Comparison of ENCODE assay signal across 14 cellular contexts in the genomic region with DNA sequence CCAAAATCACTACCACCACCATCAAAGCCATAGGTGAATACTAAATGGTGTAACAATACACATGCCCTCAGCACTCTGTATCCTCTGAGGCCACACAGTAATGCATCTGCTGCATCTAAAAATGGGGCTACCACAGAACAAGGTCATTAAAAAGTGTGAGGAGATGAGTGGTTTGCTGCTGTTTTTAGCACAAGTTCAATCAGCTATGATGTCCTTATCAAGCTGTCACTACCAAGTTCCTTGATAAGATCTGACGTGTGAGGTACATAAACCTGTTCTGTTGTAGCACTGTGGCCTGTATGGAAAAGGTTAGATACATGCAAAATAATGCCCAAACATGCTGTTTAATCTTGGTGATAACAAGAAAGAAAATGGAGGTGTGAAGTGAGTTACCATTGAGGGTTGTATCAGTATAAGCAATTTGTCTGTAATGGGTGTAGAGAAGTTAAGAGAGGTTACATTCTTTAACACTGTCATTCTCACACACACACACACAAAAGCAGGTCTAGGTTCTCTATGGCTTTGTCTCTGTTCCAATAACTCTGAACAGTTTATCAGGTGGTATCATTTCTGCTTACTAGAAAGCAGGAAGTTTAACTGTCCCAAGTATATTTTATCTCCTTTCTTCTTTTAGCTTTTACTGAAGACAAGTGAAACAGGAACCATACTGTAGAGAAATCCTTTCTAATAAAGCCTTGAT.
DNase-seq lines count a peak whose midpoint lies in the region; ATAC-seq and TF ChIP-seq lines count a peak whose summit lies in the region.
"Had no signal": no experiment of that assay in that cellular context is flagged by ENCODE, and none has a peak within 500 bp of the region (broad histone marks: within the 10 kb centered on the region; RNA-seq: fewer than 3 reads in every experiment).

No MANE protein-coding gene starts in this region.

- H3K4me1 Mint-ChIP-seq in activated CD4-positive, alpha-beta T cell treated with anti-CD3 and anti-CD28 coated beads for 36 hours: peaks cover 19% of the 10 kb centered on the region

- TF ChIP-seq CTCF in smooth muscle cell (IDR thresholded peaks at IDR 0.05; ENCODE audit: borderline replicate concordance, insufficient read depth, poor library complexity, severe bottlenecking): no peak

- peak overlapping the region; percentile 12 for H3K4me2 ChIP-seq in smooth muscle cell

- no peak overlapping the region for H3K27ac Mint-ChIP-seq in activated CD4-positive, alpha-beta T cell treated with anti-CD3 and anti-CD28 coated beads for 36 hours
- H3K27ac Mint-ChIP-seq: nephron progenitor cell; T-helper 1 cell treated with Interleukin-12 subunit alpha and Interleukin-12 subunit beta and Interleukin-4 antibody, amounts not matched to agents 30 μg/mL and 1 μg/mL, for 36 hours had no signal

- H3K36me3 ChIP-seq in smooth muscle cell (ENCODE audit: low read depth): no peaks in the 10 kb centered on the region
- H3K36me3 ChIP-seq: tibial artery had no signal

- H3K27me3 ChIP-seq in smooth muscle cell (ENCODE audit: low read depth): no peaks in the 10 kb centered on the region
- H3K27me3 ChIP-seq: dorsolateral prefrontal cortex, tibial artery had no signal

- no peak overlapping the region for H2AFZ ChIP-seq in smooth muscle cell (ENCODE audit: low read depth)

- H4K20me1 ChIP-seq in smooth muscle cell (ENCODE audit: low read depth): no peaks in the 10 kb centered on the region

- H3K4me3 Mint-ChIP-seq in activated CD4-positive, alpha-beta T cell treated with anti-CD3 and anti-CD28 coated beads for 36 hours: no peak overlapping the region
- H3K4me3 Mint-ChIP-seq: nephron progenitor cell; T-helper 1 cell treated with Interleukin-12 subunit alpha and Interleukin-12 subunit beta and Interleukin-4 antibody, amounts not matched to agents 30 μg/mL and 1 μg/mL, for 36 hours had no signal

- DNase-seq in activated CD4-positive, alpha-beta T cell treated with anti-CD3 and anti-CD28 coated beads for 36 hours: no peak
- DNase-seq in activated CD4-positive, alpha-beta T cell treated with anti-CD3 and anti-CD28 coated beads for 1 hour: no peak
- DNase-seq in OCI-M1 (lab: John Stamatoyannopoulos, UW) (peak; percentile 44), smooth muscle cell (lab: John Stamatoyannopoulos, UW; ENCODE audit: unreplicated experiment) (no peak), SHP77 treated with DMSO at 0.1 percent for 48 hours (lab: John Stamatoyannopoulos, UW) (no peak), hippocampal formation (lab: John Stamatoyannopoulos, UW) (no peak)
- DNase-seq: activated gamma-delta T cell, dorsolateral prefrontal cortex, hypothalamus, nephron progenitor cell, tibial artery had no signal

- H3K9me3 ChIP-seq in smooth muscle cell (replicated peaks; ENCODE audit: low read depth): no peaks in the 10 kb centered on the region
- H3K9me3 ChIP-seq: tibial artery had no signal

- no peak overlapping the region for H3K27ac ChIP-seq in smooth muscle cell (ENCODE audit: low read depth)
- H3K27ac ChIP-seq: dorsolateral prefrontal cortex, tibial artery had no signal

- no peak overlapping the region for H3K9ac ChIP-seq in smooth muscle cell (ENCODE audit: low read depth)

- H3K27me3 Mint-ChIP-seq in activated CD4-positive, alpha-beta T cell treated with anti-CD3 and anti-CD28 coated beads for 36 hours: no peaks in the 10 kb centered on the region

- peaks cover 8% of the 10 kb centered on the region for H3F3A ChIP-seq in smooth muscle cell (ENCODE audit: low read depth)

- H3K4me3 ChIP-seq in smooth muscle cell: no peak overlapping the region
- H3K4me3 ChIP-seq: dorsolateral prefrontal cortex, tibial artery had no signal

- intact Hi-C loops in activated CD4-positive, alpha-beta T cell treated with anti-CD3 and anti-CD28 coated beads for 36 hours (cut with DNase I, micrococcal nuclease): no loop called here

- H3K4me1 ChIP-seq in smooth muscle cell (ENCODE audit: low read depth): peaks cover 11% of the 10 kb centered on the region
- H3K4me1 ChIP-seq: tibial artery had no signal

- ATAC-seq in activated CD4-positive, alpha-beta T cell treated with anti-CD3 and anti-CD28 coated beads for 36 hours: peak; percentile 55
- ATAC-seq in HG02642 (IDR thresholded peaks at IDR 0.05; ENCODE audit: poor library complexity, unreplicated experiment): peak; percentile 62
- no peak for ATAC-seq in GM18861 (IDR thresholded peaks at IDR 0.05; ENCODE audit: unreplicated experiment)

- POLR2A ChIA-PET in activated CD4-positive, alpha-beta T cell treated with anti-CD3 and anti-CD28 coated beads for 36 hours (lab: Charles Lee): no interaction called here

- peaks cover 2% of the 10 kb centered on the region for H3K36me3 Mint-ChIP-seq in activated CD4-positive, alpha-beta T cell treated with anti-CD3 and anti-CD28 coated beads for 36 hours (ENCODE audit: low read depth)

- CTCF ChIA-PET in activated CD4-positive, alpha-beta T cell treated with anti-CD3 and anti-CD28 coated beads for 36 hours (lab: Charles Lee): no interaction called here

- no peaks in the 10 kb centered on the region for H3K79me2 ChIP-seq in smooth muscle cell (ENCODE audit: low read depth)

- no peaks in the 10 kb centered on the region for H3K9me3 Mint-ChIP-seq in activated CD4-positive, alpha-beta T cell treated with anti-CD3 and anti-CD28 coated beads for 36 hours (ENCODE audit: low read depth)
- H3K9me3 Mint-ChIP-seq: nephron progenitor cell; T-helper 1 cell treated with Interleukin-12 subunit alpha and Interleukin-12 subunit beta and Interleukin-4 antibody, amounts not matched to agents 30 μg/mL and 1 μg/mL, for 36 hours had no signal

- WGBS in smooth muscle cell (ENCODE audit: low lambda C conversion rate): 53% methylated on average over 1 of the region's 1 CpG
